ENCODE assay signal across 26 cellular contexts in genomic region chr1:91619881-91620280, GRCh38.
"Had no signal": no experiment of that assay in that cellular context is flagged by ENCODE, and none has a peak within 500 bp of the region (broad histone marks: within the 10 kb centered on the region; RNA-seq: fewer than 3 reads in every experiment).

No MANE protein-coding gene starts in this region.

- DNase-seq: activated CD4-positive, alpha-beta T cell treated with anti-CD3 and anti-CD28 coated beads for 4 hours; activated CD4-positive, alpha-beta T cell treated with anti-CD3 and anti-CD28 coated beads, Interleukin-2, amount 50 U/mL, for 4 hours; activated CD4-positive, CD25-positive, alpha-beta regulatory T cell; activated effector memory CD4-positive, alpha-beta T cell treated with Interleukin-2 at 50 U/mL for 16 hours; activated naive CD4-positive, alpha-beta T cell treated with Interleukin-2 at 50 U/mL for 16 hours; activated T-cell treated with anti-CD3 and anti-CD28 coated beads for 4 hours; activated T-cell treated with anti-CD3 and anti-CD28 coated beads, Interleukin-2, amount 50 U/mL, for 72 hours; adrenal gland; aorta; body of pancreas; dermis blood vessel endothelial cell; effector CD4-positive, alpha-beta T cell; esophagus squamous epithelium; foreskin keratinocyte; heart left ventricle; left lung; lower lobe of right lung; mesendoderm; mucosa of descending colon; right cardiac atrium; spleen; stimulated activated CD4-positive, alpha-beta T cell treated with anti-CD3 and anti-CD28 coated beads, Interleukin-2, amount 100 ng/mL, for 48 hours; stimulated activated naive CD4-positive, alpha-beta T cell treated with Interleukin-2 at 50 U/mL for 16 hours; upper lobe of right lung had no signal

- H3K4me3 Mint-ChIP-seq: activated naive CD8-positive, alpha-beta T cell; activated T-cell treated with anti-CD3 and anti-CD28 coated beads, Interleukin-2, amount 50 U/mL, for 72 hours; natural killer cell treated with Interleukin-12 subunit alpha and Interleukin-12 subunit beta and Interleukin-15 and Interleukin-18, amount 100 ng/mL, for 72 hours had no signal

- H3K27ac Mint-ChIP-seq: activated naive CD8-positive, alpha-beta T cell; activated T-cell treated with anti-CD3 and anti-CD28 coated beads, Interleukin-2, amount 50 U/mL, for 72 hours; natural killer cell treated with Interleukin-12 subunit alpha and Interleukin-12 subunit beta and Interleukin-15 and Interleukin-18, amount 100 ng/mL, for 72 hours had no signal

- H3K27me3 Mint-ChIP-seq: natural killer cell treated with Interleukin-12 subunit alpha and Interleukin-12 subunit beta and Interleukin-15 and Interleukin-18, amount 100 ng/mL, for 72 hours had no signal
